ENCODE assay signal across 11 cellular contexts in the genomic region with DNA sequence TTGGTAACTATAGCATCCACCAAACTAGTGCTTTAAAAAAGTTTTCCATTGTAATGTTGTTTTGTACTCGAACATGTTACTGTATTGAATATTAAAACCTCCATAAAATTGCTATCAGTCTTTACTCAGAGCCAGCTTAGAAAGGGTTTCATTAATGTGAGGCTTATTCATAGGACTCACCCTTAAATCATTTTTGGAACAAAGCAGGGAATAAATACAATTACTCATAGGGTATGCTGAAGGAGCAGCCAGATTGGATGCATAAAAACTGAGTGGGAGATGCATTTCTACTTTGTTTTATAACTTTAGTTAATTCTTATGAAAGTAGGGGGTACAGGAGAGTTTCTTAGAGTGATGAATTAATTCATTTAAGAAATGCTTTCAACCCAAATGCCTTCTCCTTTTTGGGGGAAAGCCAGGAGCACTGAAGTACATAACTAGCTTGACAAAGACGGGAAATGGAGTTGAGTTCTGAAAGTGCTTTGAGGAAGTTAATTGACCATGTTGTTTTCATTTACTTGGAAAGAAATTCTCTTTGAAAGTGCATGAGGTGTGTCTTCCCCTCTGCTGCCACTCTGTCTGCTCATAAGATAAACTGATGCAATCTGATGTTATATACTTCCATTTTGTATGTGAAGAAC.
DNase-seq lines count a peak whose midpoint lies in the region; ATAC-seq and TF ChIP-seq lines count a peak whose summit lies in the region.
"Had no signal": no experiment of that assay in that cellular context is flagged by ENCODE, and none has a peak within 500 bp of the region (broad histone marks: within the 10 kb centered on the region; RNA-seq: fewer than 3 reads in every experiment).

No MANE protein-coding gene starts in this region.

- TF ChIP-seq EP300 in SK-N-SH (IDR thresholded peaks at IDR 0.05; ENCODE audit: borderline replicate concordance in 1 of 2, low read depth in 1 of 2, low read length in 1 of 2), result 0 out of 4 replicates have a peak, but pooled peaks of 1 of the 2 experiments have one; percentile 17

- peaks cover 4% of the 10 kb centered on the region for H3K4me1 Mint-ChIP-seq in T-helper 17 cell

- H3K27ac Mint-ChIP-seq in T-helper 17 cell, result no peak overlapping the region

- 3 to 4% methylated on average over 2 of the region's 2 CpGs for WGBS in GM23248 (ENCODE audit: low coverage in 1 of 2, low lambda C conversion rate in 2 of 2, missing lambda C conversion rate in 2 of 2), 2 experiments
- WGBS in SK-N-SH (ENCODE audit: low lambda C conversion rate), result 15% methylated on average over 2 of the region's 2 CpGs

- intact Hi-C loops in left lung (cut with DNase I), result no loop called here

- H3K9me2 ChIP-seq in GM23248 (ENCODE audit: insufficient read depth) (no peaks in the 10 kb centered on the region), SK-N-SH (no peaks in the 10 kb centered on the region)

- no peaks in the 10 kb centered on the region for H4K20me1 ChIP-seq in GM23248 (ENCODE audit: insufficient read depth)
- no peaks in the 10 kb centered on the region for H4K20me1 ChIP-seq in SK-N-SH (ENCODE audit: insufficient read depth)

- H3K79me2 ChIP-seq in ACC112 (ENCODE audit: control insufficient read depth, insufficient read depth, low read length, unreplicated experiment), result no peaks in the 10 kb centered on the region
- no peaks in the 10 kb centered on the region for H3K79me2 ChIP-seq in GM23248 (ENCODE audit: insufficient read depth)
- H3K79me2 ChIP-seq in SK-N-SH (ENCODE audit: insufficient read depth), result no peaks in the 10 kb centered on the region; the same call in 1 of the 2 replicates

- H3K4me3 ChIP-seq in ACC112 (ENCODE audit: low read depth, low read length), result no peak overlapping the region
- peak overlapping the region; percentile 35 for H3K4me3 ChIP-seq in GM23248
- no peak overlapping the region for H3K4me3 ChIP-seq in SK-N-SH (ENCODE audit: low read depth in 2 of 2, low read length in 1 of 2)
- H3K4me3 ChIP-seq in left lung, result no peak overlapping the region
- no peak overlapping the region for H3K4me3 ChIP-seq in MG63

- peaks cover 6% of the 10 kb centered on the region for H3K4me1 ChIP-seq in ACC112 (ENCODE audit: control insufficient read depth, insufficient read depth, low read length, unreplicated experiment)
- peaks cover 12% of the 10 kb centered on the region for H3K4me1 ChIP-seq in GM23248 (ENCODE audit: insufficient read depth)
- H3K4me1 ChIP-seq in SK-N-SH (ENCODE audit: control insufficient read depth in 1 of 2, insufficient read depth in 2 of 2, low read depth in 1 of 2, low read length in 1 of 2), result peaks cover 0 to 7% of the 10 kb centered on the region in 2 experiments; a peak in 1 of 4 replicates
- peaks cover 0 to 30% of the 10 kb centered on the region in 2 donors for H3K4me1 ChIP-seq in left lung

- in situ Hi-C loops in GM23248 (cut with MboI), result no loop called here

- peak; percentile 75 for DNase-seq in GM23248
- no peak for DNase-seq in SK-N-SH
- DNase-seq in left lung, result no peak
- no peak for DNase-seq in T-helper 17 cell
- DNase-seq in MG63, result no peak
- DNase-seq: activated CD4-positive, alpha-beta T cell treated with anti-CD3 and anti-CD28 coated beads for 48 hours; NCI-H82 had no signal

- TF ChIP-seq CTCF in SK-N-SH (IDR thresholded peaks at IDR 0.05), result no peak
- TF ChIP-seq CTCF in left lung (IDR thresholded peaks at IDR 0.05), result no peak

- H3K27me3 ChIP-seq in ACC112 (ENCODE audit: insufficient read depth, low read length) (no peaks in the 10 kb centered on the region), GM23248 (replicated peaks; ENCODE audit: insufficient read depth) (no peaks in the 10 kb centered on the region), SK-N-SH (ENCODE audit: insufficient read depth) (no peaks in the 10 kb centered on the region), left lung (no peaks in the 10 kb centered on the region), MG63 (no peaks in the 10 kb centered on the region)

- POLR2A ChIA-PET in SK-N-SH (lab: Yijun Ruan, JAX), result no interaction called here

- H3K27me3 Mint-ChIP-seq in T-helper 17 cell, result peaks cover 9% of the 10 kb centered on the region

- H2AFZ ChIP-seq in ACC112 (ENCODE audit: low read length, unreplicated experiment) (peak overlapping the region; percentile 71), GM23248 (peak overlapping the region; percentile 79), SK-N-SH (ENCODE audit: low read depth) (peak overlapping the region; percentile 85)

- H3K4me3 Mint-ChIP-seq in T-helper 17 cell, result no peak overlapping the region

- peak; percentile 36 for ATAC-seq in left lung
- no peak for ATAC-seq in T-helper 17 cell
- ATAC-seq in HG03139 (IDR thresholded peaks at IDR 0.05; ENCODE audit: unreplicated experiment), result no peak
- ATAC-seq in GM19351 (IDR thresholded peaks at IDR 0.05; ENCODE audit: unreplicated experiment), result no peak

- no peak for TF ChIP-seq RAD21 in SK-N-SH (IDR thresholded peaks at IDR 0.05; ENCODE audit: low read length)

- H3K4me2 ChIP-seq in GM23248 (ENCODE audit: unreplicated experiment), result peak overlapping the region; percentile 81
- peak overlapping the region; percentile 45 for H3K4me2 ChIP-seq in SK-N-SH

- H3K36me3 Mint-ChIP-seq in T-helper 17 cell (ENCODE audit: low read depth), result peaks cover 3% of the 10 kb centered on the region

- peaks cover 12% of the 10 kb centered on the region; the same call in 1 of the 2 replicates for H3F3A ChIP-seq in GM23248 (ENCODE audit: insufficient read depth)
- H3F3A ChIP-seq in SK-N-SH (replicated peaks; ENCODE audit: insufficient read depth), result peaks cover 4% of the 10 kb centered on the region

- H3K9ac ChIP-seq in GM23248, result peak overlapping the region; percentile 46
- no peak overlapping the region; the same call in 1 of the 2 replicates for H3K9ac ChIP-seq in SK-N-SH

- H3K36me3 ChIP-seq in ACC112 (ENCODE audit: insufficient read depth, low read length) (no peaks in the 10 kb centered on the region), GM23248 (ENCODE audit: low read depth) (no peaks in the 10 kb centered on the region), SK-N-SH (replicated peaks in 1 of 2; ENCODE audit: control insufficient read depth in 1 of 2, insufficient read depth in 2 of 2, low read length in 1 of 2) (no peaks in the 10 kb centered on the region), left lung (no peaks in the 10 kb centered on the region), MG63 (no peaks in the 10 kb centered on the region)

- H3K9me3 ChIP-seq in GM23248 (ENCODE audit: low read depth) (no peaks in the 10 kb centered on the region), SK-N-SH (no peaks in the 10 kb centered on the region), left lung (no peaks in the 10 kb centered on the region), T-helper 17 cell (ENCODE audit: control insufficient read depth, low read length, poor library complexity, severe bottlenecking) (no peaks in the 10 kb centered on the region), MG63 (no peaks in the 10 kb centered on the region)

- CTCF ChIA-PET in SK-N-SH (lab: Yijun Ruan, JAX), result no interaction called here

- H3K27ac ChIP-seq in ACC112 (ENCODE audit: low read depth, low read length) (no peak overlapping the region), GM23248 (peak overlapping the region; percentile 62), SK-N-SH (ENCODE audit: low read depth in 2 of 2, low read length in 1 of 2) (peak overlapping the region; percentile 31 to 47; a peak in 2 of 4 replicates), left lung (peak overlapping the region in 1 of 2 donors; percentile 64)
- H3K27ac ChIP-seq: C4-2B had no signal

TF ChIP-seq in SK-N-SH, 30 proteins besides CTCF, POLR2A, EP300 and RAD21:
- TF ChIP-seq, protein P1, sequence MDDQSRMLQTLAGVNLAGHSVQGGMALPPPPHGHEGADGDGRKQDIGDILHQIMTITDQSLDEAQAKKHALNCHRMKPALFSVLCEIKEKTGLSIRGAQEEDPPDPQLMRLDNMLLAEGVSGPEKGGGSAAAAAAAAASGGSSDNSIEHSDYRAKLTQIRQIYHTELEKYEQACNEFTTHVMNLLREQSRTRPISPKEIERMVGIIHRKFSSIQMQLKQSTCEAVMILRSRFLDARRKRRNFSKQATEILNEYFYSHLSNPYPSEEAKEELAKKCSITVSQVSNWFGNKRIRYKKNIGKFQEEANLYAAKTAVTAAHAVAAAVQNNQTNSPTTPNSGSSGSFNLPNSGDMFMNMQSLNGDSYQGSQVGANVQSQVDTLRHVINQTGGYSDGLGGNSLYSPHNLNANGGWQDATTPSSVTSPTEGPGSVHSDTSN (IDR thresholded peaks at IDR 0.05), result 0 out of 2 replicates have a peak, but pooled peaks have one; percentile 2
- TF ChIP-seq FOSL2 (IDR thresholded peaks at IDR 0.05; ENCODE audit: borderline replicate concordance, low read depth) (0 out of 2 replicates have a peak, but pooled peaks have one; percentile 6), JUND (IDR thresholded peaks at IDR 0.05) (no peak)
- TF ChIP-seq, protein P2, sequence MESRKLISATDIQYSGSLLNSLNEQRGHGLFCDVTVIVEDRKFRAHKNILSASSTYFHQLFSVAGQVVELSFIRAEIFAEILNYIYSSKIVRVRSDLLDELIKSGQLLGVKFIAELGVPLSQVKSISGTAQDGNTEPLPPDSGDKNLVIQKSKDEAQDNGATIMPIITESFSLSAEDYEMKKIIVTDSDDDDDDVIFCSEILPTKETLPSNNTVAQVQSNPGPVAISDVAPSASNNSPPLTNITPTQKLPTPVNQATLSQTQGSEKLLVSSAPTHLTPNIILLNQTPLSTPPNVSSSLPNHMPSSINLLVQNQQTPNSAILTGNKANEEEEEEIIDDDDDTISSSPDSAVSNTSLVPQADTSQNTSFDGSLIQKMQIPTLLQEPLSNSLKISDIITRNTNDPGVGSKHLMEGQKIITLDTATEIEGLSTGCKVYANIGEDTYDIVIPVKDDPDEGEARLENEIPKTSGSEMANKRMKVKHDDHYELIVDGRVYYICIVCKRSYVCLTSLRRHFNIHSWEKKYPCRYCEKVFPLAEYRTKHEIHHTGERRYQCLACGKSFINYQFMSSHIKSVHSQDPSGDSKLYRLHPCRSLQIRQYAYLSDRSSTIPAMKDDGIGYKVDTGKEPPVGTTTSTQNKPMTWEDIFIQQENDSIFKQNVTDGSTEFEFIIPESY (IDR thresholded peaks at IDR 0.05; ENCODE audit: borderline replicate concordance, low read depth), result no peak
